Comparison of ENCODE assay signal across 1 cellular context in the genomic region with DNA sequence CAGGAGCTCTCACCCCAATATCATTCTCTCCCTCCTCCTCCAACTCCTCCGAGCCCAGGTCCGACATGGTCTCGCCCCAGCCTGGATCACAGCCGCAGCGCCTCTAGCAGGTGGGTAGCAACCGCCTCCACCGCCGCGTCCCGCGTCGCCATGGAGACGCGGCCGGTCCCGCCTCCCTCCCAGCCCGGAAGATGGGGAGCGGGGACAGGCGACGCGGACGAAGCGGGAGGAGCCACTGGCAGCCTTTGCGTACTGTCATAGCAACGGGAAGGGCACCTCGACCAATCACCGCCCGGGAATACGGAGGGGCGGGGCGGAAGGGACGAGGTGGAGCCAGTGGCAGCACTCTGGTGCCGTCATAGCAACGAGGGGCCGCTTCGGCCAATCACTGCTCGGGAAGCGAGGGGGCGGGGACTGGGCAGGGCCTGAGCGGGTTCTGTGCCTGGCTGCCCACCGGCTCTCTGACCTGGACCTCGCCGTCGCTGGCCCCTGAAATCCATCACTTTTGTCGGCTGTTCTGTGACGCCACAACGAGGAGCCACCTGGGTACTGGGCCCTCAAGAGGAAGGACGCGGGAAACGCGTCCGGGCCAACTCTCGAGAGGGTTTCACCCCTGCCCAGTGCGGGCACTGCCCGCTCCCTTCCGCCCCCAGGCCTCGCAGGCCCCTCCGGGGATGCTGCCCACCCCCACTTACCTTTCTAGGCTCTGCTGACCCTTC.
TF ChIP-seq lines count a peak whose summit lies in the region.

A gene (minus strand): TSS at position 105 of the 719 bp plus-strand sequence. CDS start 38 bp downstream, at position 67.

TF ChIP-seq in GM12878, 131 proteins besides CTCF, POLR2A, EP300 and RAD21 (continued from another document and continues in another):
- TF ChIP-seq, protein P1, sequence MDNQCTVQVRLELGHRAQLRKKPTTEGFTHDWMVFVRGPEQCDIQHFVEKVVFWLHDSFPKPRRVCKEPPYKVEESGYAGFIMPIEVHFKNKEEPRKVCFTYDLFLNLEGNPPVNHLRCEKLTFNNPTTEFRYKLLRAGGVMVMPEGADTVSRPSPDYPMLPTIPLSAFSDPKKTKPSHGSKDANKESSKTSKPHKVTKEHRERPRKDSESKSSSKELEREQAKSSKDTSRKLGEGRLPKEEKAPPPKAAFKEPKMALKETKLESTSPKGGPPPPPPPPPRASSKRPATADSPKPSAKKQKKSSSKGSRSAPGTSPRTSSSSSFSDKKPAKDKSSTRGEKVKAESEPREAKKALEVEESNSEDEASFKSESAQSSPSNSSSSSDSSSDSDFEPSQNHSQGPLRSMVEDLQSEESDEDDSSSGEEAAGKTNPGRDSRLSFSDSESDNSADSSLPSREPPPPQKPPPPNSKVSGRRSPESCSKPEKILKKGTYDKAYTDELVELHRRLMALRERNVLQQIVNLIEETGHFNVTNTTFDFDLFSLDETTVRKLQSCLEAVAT (IDR thresholded peaks at IDR 0.05): 0 out of 2 replicates have a peak, but pooled peaks have one; percentile 43
- TF ChIP-seq, protein P2, sequence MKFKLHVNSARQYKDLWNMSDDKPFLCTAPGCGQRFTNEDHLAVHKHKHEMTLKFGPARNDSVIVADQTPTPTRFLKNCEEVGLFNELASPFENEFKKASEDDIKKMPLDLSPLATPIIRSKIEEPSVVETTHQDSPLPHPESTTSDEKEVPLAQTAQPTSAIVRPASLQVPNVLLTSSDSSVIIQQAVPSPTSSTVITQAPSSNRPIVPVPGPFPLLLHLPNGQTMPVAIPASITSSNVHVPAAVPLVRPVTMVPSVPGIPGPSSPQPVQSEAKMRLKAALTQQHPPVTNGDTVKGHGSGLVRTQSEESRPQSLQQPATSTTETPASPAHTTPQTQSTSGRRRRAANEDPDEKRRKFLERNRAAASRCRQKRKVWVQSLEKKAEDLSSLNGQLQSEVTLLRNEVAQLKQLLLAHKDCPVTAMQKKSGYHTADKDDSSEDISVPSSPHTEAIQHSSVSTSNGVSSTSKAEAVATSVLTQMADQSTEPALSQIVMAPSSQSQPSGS (IDR thresholded peaks at IDR 0.05; ENCODE audit: low read length): no peak
- no peak; the same call in 1 of the 2 replicates for TF ChIP-seq POLR2AphosphoS5 (IDR thresholded peaks at IDR 0.05; ENCODE audit: low read length)
- peak; percentile 76 for TF ChIP-seq ZNF207 (IDR thresholded peaks at IDR 0.05; ENCODE audit: borderline replicate concordance)
- peak; percentile 55; the same call in 1 of the 2 replicates for TF ChIP-seq RB1 (IDR thresholded peaks at IDR 0.05; ENCODE audit: borderline replicate concordance)
- no peak for TF ChIP-seq ZNF622 (IDR thresholded peaks at IDR 0.05)
- TF ChIP-seq BACH1 (IDR thresholded peaks at IDR 0.05; ENCODE audit: borderline replicate concordance): 0 out of 2 replicates have a peak, but pooled peaks have one; percentile 16
- peak; percentile 39 for TF ChIP-seq HCFC1 (IDR thresholded peaks at IDR 0.05; ENCODE audit: low read length)
- TF ChIP-seq, protein P3, sequence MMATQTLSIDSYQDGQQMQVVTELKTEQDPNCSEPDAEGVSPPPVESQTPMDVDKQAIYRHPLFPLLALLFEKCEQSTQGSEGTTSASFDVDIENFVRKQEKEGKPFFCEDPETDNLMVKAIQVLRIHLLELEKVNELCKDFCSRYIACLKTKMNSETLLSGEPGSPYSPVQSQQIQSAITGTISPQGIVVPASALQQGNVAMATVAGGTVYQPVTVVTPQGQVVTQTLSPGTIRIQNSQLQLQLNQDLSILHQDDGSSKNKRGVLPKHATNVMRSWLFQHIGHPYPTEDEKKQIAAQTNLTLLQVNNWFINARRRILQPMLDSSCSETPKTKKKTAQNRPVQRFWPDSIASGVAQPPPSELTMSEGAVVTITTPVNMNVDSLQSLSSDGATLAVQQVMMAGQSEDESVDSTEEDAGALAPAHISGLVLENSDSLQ (IDR thresholded peaks at IDR 0.05): peak; percentile 90
- TF ChIP-seq SIN3A (IDR thresholded peaks at IDR 0.05; ENCODE audit: low read depth, low read length): peak; percentile 96
- TF ChIP-seq MXI1 (IDR thresholded peaks at IDR 0.05; ENCODE audit: low read depth, low read length): peak; percentile 98
- no peak for TF ChIP-seq HDAC6 (IDR thresholded peaks at IDR 0.05; ENCODE audit: unreplicated experiment)
- TF ChIP-seq, protein P4, sequence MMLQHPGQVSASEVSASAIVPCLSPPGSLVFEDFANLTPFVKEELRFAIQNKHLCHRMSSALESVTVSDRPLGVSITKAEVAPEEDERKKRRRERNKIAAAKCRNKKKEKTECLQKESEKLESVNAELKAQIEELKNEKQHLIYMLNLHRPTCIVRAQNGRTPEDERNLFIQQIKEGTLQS (IDR thresholded peaks at IDR 0.05; ENCODE audit: borderline replicate concordance, extremely low read depth, low read depth, low read length): no peak
- TF ChIP-seq HDGF (IDR thresholded peaks at IDR 0.05): peak; percentile 99
- peak; percentile 54; the same call in 1 of the 2 replicates for TF ChIP-seq IKZF1 (conservative IDR thresholded peaks at IDR 0.05)
- TF ChIP-seq, protein P5, sequence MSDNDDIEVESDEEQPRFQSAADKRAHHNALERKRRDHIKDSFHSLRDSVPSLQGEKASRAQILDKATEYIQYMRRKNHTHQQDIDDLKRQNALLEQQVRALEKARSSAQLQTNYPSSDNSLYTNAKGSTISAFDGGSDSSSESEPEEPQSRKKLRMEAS (IDR thresholded peaks at IDR 0.05; ENCODE audit: low read depth, low read length): peak; percentile 61; the same call in 1 of the 2 replicates
- TF ChIP-seq BHLHE40 (IDR thresholded peaks at IDR 0.05; ENCODE audit: borderline replicate concordance in 1 of 2, low read depth in 2 of 2, low read length in 1 of 2): peak in 1 of 2 experiments; percentile 26; a peak in 1 of 4 replicates
- TF ChIP-seq GATAD2B (conservative IDR thresholded peaks at IDR 0.05; ENCODE audit: low read depth): peak; percentile 63
- TF ChIP-seq, protein P6, sequence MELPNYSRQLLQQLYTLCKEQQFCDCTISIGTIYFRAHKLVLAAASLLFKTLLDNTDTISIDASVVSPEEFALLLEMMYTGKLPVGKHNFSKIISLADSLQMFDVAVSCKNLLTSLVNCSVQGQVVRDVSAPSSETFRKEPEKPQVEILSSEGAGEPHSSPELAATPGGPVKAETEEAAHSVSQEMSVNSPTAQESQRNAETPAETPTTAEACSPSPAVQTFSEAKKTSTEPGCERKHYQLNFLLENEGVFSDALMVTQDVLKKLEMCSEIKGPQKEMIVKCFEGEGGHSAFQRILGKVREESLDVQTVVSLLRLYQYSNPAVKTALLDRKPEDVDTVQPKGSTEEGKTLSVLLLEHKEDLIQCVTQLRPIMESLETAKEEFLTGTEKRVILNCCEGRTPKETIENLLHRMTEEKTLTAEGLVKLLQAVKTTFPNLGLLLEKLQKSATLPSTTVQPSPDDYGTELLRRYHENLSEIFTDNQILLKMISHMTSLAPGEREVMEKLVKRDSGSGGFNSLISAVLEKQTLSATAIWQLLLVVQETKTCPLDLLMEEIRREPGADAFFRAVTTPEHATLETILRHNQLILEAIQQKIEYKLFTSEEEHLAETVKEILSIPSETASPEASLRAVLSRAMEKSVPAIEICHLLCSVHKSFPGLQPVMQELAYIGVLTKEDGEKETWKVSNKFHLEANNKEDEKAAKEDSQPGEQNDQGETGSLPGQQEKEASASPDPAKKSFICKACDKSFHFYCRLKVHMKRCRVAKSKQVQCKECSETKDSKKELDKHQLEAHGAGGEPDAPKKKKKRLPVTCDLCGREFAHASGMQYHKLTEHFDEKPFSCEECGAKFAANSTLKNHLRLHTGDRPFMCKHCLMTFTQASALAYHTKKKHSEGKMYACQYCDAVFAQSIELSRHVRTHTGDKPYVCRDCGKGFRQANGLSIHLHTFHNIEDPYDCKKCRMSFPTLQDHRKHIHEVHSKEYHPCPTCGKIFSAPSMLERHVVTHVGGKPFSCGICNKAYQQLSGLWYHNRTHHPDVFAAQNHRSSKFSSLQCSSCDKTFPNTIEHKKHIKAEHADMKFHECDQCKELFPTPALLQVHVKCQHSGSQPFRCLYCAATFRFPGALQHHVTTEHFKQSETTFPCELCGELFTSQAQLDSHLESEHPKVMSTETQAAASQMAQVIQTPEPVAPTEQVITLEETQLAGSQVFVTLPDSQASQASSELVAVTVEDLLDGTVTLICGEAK (IDR thresholded peaks at IDR 0.05; ENCODE audit: borderline replicate concordance): peak; percentile 78; the same call in 1 of the 2 replicates
- peak; percentile 8 for TF ChIP-seq FOS (IDR thresholded peaks at IDR 0.05; ENCODE audit: borderline replicate concordance, extremely low read depth, insufficient read length)
- peak; percentile 79 for TF ChIP-seq MEF2B (IDR thresholded peaks at IDR 0.05; ENCODE audit: partially characterized antibody, poor library complexity, severe bottlenecking)
- peak; percentile 99 for TF ChIP-seq BMI1 (IDR thresholded peaks at IDR 0.05; ENCODE audit: borderline replicate concordance)
- TF ChIP-seq NFIC (IDR thresholded peaks at IDR 0.05; ENCODE audit: low read depth, low read length): no peak
- peak; percentile 65 for TF ChIP-seq KLF5 (IDR thresholded peaks at IDR 0.05; ENCODE audit: partially characterized antibody)
- TF ChIP-seq TAF1 (IDR thresholded peaks at IDR 0.05; ENCODE audit: borderline replicate concordance, low read depth, low read length): no peak
- TF ChIP-seq, protein P7, sequence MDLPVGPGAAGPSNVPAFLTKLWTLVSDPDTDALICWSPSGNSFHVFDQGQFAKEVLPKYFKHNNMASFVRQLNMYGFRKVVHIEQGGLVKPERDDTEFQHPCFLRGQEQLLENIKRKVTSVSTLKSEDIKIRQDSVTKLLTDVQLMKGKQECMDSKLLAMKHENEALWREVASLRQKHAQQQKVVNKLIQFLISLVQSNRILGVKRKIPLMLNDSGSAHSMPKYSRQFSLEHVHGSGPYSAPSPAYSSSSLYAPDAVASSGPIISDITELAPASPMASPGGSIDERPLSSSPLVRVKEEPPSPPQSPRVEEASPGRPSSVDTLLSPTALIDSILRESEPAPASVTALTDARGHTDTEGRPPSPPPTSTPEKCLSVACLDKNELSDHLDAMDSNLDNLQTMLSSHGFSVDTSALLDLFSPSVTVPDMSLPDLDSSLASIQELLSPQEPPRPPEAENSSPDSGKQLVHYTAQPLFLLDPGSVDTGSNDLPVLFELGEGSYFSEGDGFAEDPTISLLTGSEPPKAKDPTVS (IDR thresholded peaks at IDR 0.05; ENCODE audit: low read depth, low read length): no peak
- TF ChIP-seq SREBF1 (IDR thresholded peaks at IDR 0.05; ENCODE audit: low read length): no peak
- TF ChIP-seq SP1 (IDR thresholded peaks at IDR 0.05; ENCODE audit: low read depth, low read length): peak; percentile 92
- peak; percentile 53; the same call in 1 of the 2 replicates for TF ChIP-seq NR2F1 (conservative IDR thresholded peaks at IDR 0.05)
- TF ChIP-seq, protein P8, sequence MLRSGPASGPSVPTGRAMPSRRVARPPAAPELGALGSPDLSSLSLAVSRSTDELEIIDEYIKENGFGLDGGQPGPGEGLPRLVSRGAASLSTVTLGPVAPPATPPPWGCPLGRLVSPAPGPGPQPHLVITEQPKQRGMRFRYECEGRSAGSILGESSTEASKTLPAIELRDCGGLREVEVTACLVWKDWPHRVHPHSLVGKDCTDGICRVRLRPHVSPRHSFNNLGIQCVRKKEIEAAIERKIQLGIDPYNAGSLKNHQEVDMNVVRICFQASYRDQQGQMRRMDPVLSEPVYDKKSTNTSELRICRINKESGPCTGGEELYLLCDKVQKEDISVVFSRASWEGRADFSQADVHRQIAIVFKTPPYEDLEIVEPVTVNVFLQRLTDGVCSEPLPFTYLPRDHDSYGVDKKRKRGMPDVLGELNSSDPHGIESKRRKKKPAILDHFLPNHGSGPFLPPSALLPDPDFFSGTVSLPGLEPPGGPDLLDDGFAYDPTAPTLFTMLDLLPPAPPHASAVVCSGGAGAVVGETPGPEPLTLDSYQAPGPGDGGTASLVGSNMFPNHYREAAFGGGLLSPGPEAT (IDR thresholded peaks at IDR 0.05; ENCODE audit: low read depth): no peak
- TF ChIP-seq TCF12 (IDR thresholded peaks at IDR 0.05; ENCODE audit: low read depth, low read length): no peak
- no peak; the same call in 1 of the 2 replicates for TF ChIP-seq TBL1XR1 (IDR thresholded peaks at IDR 0.05; ENCODE audit: low read depth, low read length)
- TF ChIP-seq CREB1 (IDR thresholded peaks at IDR 0.05; ENCODE audit: low read depth): peak; percentile 92
- TF ChIP-seq, protein P9, sequence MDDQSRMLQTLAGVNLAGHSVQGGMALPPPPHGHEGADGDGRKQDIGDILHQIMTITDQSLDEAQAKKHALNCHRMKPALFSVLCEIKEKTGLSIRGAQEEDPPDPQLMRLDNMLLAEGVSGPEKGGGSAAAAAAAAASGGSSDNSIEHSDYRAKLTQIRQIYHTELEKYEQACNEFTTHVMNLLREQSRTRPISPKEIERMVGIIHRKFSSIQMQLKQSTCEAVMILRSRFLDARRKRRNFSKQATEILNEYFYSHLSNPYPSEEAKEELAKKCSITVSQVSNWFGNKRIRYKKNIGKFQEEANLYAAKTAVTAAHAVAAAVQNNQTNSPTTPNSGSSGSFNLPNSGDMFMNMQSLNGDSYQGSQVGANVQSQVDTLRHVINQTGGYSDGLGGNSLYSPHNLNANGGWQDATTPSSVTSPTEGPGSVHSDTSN (IDR thresholded peaks at IDR 0.05; ENCODE audit: insufficient replicate concordance, low read depth, low read length): peak; percentile 53
- TF ChIP-seq, protein P10, sequence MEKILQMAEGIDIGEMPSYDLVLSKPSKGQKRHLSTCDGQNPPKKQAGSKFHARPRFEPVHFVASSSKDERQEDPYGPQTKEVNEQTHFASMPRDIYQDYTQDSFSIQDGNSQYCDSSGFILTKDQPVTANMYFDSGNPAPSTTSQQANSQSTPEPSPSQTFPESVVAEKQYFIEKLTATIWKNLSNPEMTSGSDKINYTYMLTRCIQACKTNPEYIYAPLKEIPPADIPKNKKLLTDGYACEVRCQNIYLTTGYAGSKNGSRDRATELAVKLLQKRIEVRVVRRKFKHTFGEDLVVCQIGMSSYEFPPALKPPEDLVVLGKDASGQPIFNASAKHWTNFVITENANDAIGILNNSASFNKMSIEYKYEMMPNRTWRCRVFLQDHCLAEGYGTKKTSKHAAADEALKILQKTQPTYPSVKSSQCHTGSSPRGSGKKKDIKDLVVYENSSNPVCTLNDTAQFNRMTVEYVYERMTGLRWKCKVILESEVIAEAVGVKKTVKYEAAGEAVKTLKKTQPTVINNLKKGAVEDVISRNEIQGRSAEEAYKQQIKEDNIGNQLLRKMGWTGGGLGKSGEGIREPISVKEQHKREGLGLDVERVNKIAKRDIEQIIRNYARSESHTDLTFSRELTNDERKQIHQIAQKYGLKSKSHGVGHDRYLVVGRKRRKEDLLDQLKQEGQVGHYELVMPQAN (conservative IDR thresholded peaks at IDR 0.05): peak; percentile 90
